14 cellular contexts compared by ENCODE assay signal in the genomic region with DNA sequence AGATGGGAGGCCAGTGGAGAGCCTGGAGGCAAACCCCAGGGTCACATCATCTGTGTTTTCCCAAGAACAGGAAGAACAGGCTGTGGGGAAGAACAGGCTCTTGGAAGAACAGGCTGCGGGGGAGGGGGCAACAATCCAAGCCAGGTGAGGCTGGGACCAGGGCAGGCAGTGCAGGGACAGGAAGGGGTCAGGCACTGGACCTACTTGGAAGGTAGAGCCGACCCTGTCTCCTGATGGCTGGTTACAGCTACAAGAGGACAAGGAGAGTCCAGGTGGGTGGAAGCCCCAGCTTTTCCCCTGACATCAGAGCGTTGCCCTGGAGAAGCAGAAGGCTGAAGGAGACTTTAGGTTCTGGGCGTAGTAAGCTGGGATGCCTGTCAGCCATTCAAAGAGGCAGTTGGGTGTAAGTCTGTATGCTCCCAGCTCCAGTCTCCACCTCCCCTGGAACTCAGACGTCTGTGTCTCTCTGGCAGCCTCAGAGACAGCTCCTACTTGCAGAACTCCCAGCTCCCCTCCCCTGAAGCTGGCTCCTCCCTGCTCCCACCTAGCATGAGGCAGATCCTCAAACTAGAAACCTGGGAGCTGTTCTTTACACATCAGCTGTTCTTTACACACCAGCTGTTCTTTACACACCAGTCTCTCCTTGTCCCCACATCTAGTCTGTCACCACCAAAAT.
A peak's percentile ranks its signal among the peaks of the same experiment; 100 is the strongest.
DNase-seq lines count a peak whose midpoint lies in the region; FAIRE-seq and TF ChIP-seq lines count a peak whose summit lies in the region.
"Had no signal": no experiment of that assay in that cellular context is flagged by ENCODE, and none has a peak within 500 bp of the region (broad histone marks: within the 10 kb centered on the region; RNA-seq: fewer than 3 reads in every experiment).

No MANE protein-coding gene starts in this region.

- H3K36me3 ChIP-seq in bronchial epithelial cell (ENCODE audit: control insufficient read depth, insufficient read depth, low read length) (no peaks in the 10 kb centered on the region), A673 (ENCODE audit: insufficient read depth, low read length, poor library complexity, severe bottlenecking) (no peaks in the 10 kb centered on the region)

- H3K9me3 ChIP-seq in A673 (ENCODE audit: low read depth, low read length, poor library complexity, severe bottlenecking): no peaks in the 10 kb centered on the region

- H3K27me3 ChIP-seq in bronchial epithelial cell (ENCODE audit: control insufficient read depth, insufficient read depth, low read length) (no peaks in the 10 kb centered on the region), A673 (replicated peaks; ENCODE audit: insufficient read depth, low read depth, low read length, poor library complexity) (no peaks in the 10 kb centered on the region)

- no peak overlapping the region for H3K4me3 ChIP-seq in bronchial epithelial cell (ENCODE audit: low read depth, low read length)
- no peak overlapping the region for H3K4me3 ChIP-seq in A673 (ENCODE audit: low read depth, low read length, poor library complexity, severe bottlenecking)

- H3K4me1 ChIP-seq in A673 (ENCODE audit: insufficient read depth, low read length, poor library complexity, severe bottlenecking): no peaks in the 10 kb centered on the region

- DNase-seq in LHCN-M2 (ENCODE audit: low read depth) (peak; percentile 1), bronchial epithelial cell (ENCODE audit: low read depth) (peak; percentile 32), mesenteric fat pad (ENCODE audit: low spot score) (peak; percentile 39), RKO (ENCODE audit: low spot score) (no peak), medulla oblongata (ENCODE audit: extremely low spot score) (no peak), A673 (ENCODE audit: low spot score) (no peak), OCI-M2 (lab: John Stamatoyannopoulos, UW; ENCODE audit: unreplicated experiment) (no peak)
- DNase-seq: activated CD4-positive, alpha-beta memory T cell treated with anti-CD3 and anti-CD28 coated beads, Interleukin-2, amount 10 ng/mL, durations not matched to agents 7 days and 5 days; cortex of kidney; erythroblast; GDM1; NCI-H345 had no signal

- TF ChIP-seq CTCF in 22Rv1 (IDR thresholded peaks at IDR 0.05) (no peak), bronchial epithelial cell (IDR thresholded peaks at IDR 0.05; ENCODE audit: insufficient read depth, low read length, severe bottlenecking) (no peak), A673 (conservative IDR thresholded peaks at IDR 0.05; ENCODE audit: low read depth, low read length) (no peak)

- no peak for FAIRE-seq in bronchial epithelial cell (lab: Jason Lieb, UNC)
- FAIRE-seq: TTC549 had no signal

- POLR2A ChIA-PET in A673 (lab: Charles Lee; ENCODE audit: low non-redundant PET): no interaction called here

- intact Hi-C loops in A673 (cut with micrococcal nuclease; ENCODE audit: unreplicated experiment): no loop called here

- no TSS peak for BruUV-seq in A673 (replicated peaks; lab: Mats Ljungman, UMichigan)

- CTCF ChIA-PET in A673 (lab: Charles Lee): no interaction called here

- H3K27ac ChIP-seq in 22Rv1 (peak overlapping the region; percentile 90), A673 (ENCODE audit: low read depth, low read length, poor library complexity, severe bottlenecking) (no peak overlapping the region)

Comparison
In these comparisons a context has a peak if more than half of its experiments do, and no peak if none do; other contexts are left out.
1. DNase-seq: peak in LHCN-M2 (single experiment), bronchial epithelial cell (single experiment) and mesenteric fat pad (single experiment); none in RKO (single experiment), medulla oblongata (single experiment), A673 (single experiment) and OCI-M2 (single experiment).